ENCODE assay signal across 10 cellular contexts in the genomic region with DNA sequence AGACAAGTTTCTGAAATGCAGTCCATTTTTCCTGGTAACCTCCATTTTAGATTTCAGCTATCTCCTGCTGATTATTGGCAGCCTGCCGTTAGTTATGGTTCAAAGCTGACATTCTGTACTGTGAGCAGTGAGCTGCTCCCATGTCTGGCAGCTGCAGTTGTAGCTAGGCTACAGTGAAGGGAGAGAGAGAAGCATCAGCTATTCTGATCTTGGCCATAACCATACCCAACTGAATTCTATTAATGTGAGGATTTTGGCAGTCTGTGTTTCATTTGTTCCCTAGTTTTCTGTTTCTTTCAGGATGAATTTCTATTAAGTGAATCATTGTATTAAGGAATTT. TPM values are rescaled to one million over a fixed set of nuclear protein-coding genes. Genes with fewer than 3 reads are reported as not detected.
A peak's percentile ranks its signal among the peaks of the same experiment; 100 is the strongest.
DNase-seq lines count a peak whose midpoint lies in the region; ATAC-seq and TF ChIP-seq lines count a peak whose summit lies in the region.
"Had no signal": no experiment of that assay in that cellular context is flagged by ENCODE, and none has a peak within 500 bp of the region (broad histone marks: within the 10 kb centered on the region; RNA-seq: fewer than 3 reads in every experiment).

No MANE protein-coding gene starts in this region.

- DNase-seq in AG04450 (ENCODE audit: low read depth, low spot score) (peak; percentile 29), NCI-H2196 (lab: John Stamatoyannopoulos, UW; ENCODE audit: unreplicated experiment) (peak; percentile 68), epithelial cell of prostate (ENCODE audit: low read depth, low spot score) (no peak), NCI-H510A (lab: John Stamatoyannopoulos, UW) (no peak), epidermal melanocyte (ENCODE audit: insufficient read length, low spot score) (no peak), WERI-Rb-1 (no peak)
- DNase-seq: activated B cell treated with CpG ODN at 0.5 μM for 24 hours, Caco-2 had no signal

- H3K36me3 Mint-ChIP-seq in nephron (ENCODE audit: low read depth) = peaks cover 34% of the 10 kb centered on the region

- POLR2A ChIA-PET in AG04450 (lab: Yijun Ruan, JAX) = no interaction called here

- H3K27me3 Mint-ChIP-seq in nephron (ENCODE audit: low read depth) = no peaks in the 10 kb centered on the region
- H3K27me3 Mint-ChIP-seq: activated B cell treated with CpG ODN at 0.5 μM for 24 hours had no signal

- no peak for ATAC-seq in GM21526 (IDR thresholded peaks at IDR 0.05; ENCODE audit: low FRiP score, unreplicated experiment)

- H3K27me3 ChIP-seq in AG04450 (ENCODE audit: control insufficient read depth, insufficient read depth, low read length) = no peaks in the 10 kb centered on the region
- H3K27me3 ChIP-seq in WERI-Rb-1 (ENCODE audit: insufficient read depth, low read depth, severe bottlenecking) = no peaks in the 10 kb centered on the region

- no peaks in the 10 kb centered on the region for H3K36me3 ChIP-seq in WERI-Rb-1

- peak overlapping the region in 1 of 3 experiments; percentile 11 for H3K4me3 Mint-ChIP-seq in nephron
- H3K4me3 Mint-ChIP-seq: activated B cell treated with CpG ODN at 0.5 μM for 24 hours had no signal

- H3K4me3 ChIP-seq in AG04450 (ENCODE audit: low read depth, low read length) (no peak overlapping the region; the same call in 1 of the 2 replicates), WERI-Rb-1 (ENCODE audit: low read depth, low read length) (no peak overlapping the region)

- no peak for TF ChIP-seq CTCF in AG04450 (IDR thresholded peaks at IDR 0.05; ENCODE audit: low read depth, low read length)
- no peak for TF ChIP-seq CTCF in nephron (IDR thresholded peaks at IDR 0.05; ENCODE audit: unreplicated experiment in 3 of 3)
- no peak for TF ChIP-seq CTCF in WERI-Rb-1 (IDR thresholded peaks at IDR 0.05; ENCODE audit: low read depth, low read length)

- H3K9me3 Mint-ChIP-seq in nephron = no peaks in the 10 kb centered on the region
- H3K9me3 Mint-ChIP-seq: activated B cell treated with CpG ODN at 0.5 μM for 24 hours had no signal

- peaks cover 30% of the 10 kb centered on the region for H3K4me1 Mint-ChIP-seq in nephron

- H3K9me3 ChIP-seq in AG04450 (ENCODE audit: control insufficient read depth, insufficient read depth, low read length) (no peaks in the 10 kb centered on the region), WERI-Rb-1 (ENCODE audit: severe bottlenecking) (no peaks in the 10 kb centered on the region)
- H3K9me3 ChIP-seq: Caco-2 had no signal

- H3K27ac ChIP-seq in AG04450 (ENCODE audit: low read depth, low read length) = peak overlapping the region; percentile 53
- H3K27ac ChIP-seq in epithelial cell of prostate = peak overlapping the region; percentile 81
- no peak overlapping the region for H3K27ac ChIP-seq in WERI-Rb-1

- H3K27ac Mint-ChIP-seq in nephron = peak overlapping the region; percentile 61 to 91 (median 62)
- H3K27ac Mint-ChIP-seq: activated B cell treated with CpG ODN at 0.5 μM for 24 hours had no signal

- CTCF ChIA-PET in AG04450 (lab: Charles Lee) = interaction anchor here (0.6 kb wide), 1 partner anchor 236 kb away, joined by 3 read pairs; no protein-coding TSS in a partner anchor

RNA-seq across cellular contexts. Expression of a gene that starts 33.4 kb away (rescaled TPM):
- 23.3 and 23.4 TPM in 2 replicates for polyA plus RNA-seq in AG04450 (2011; rRNA removed)
- 33.5 and 38.3 TPM in 2 replicates for polyA minus RNA-seq in AG04450 (2011; rRNA and poly(A)+ RNA removed)

Comparison
In these comparisons a context has a peak if more than half of its experiments do, and no peak if none do; other contexts are left out.
1. DNase-seq: peak in AG04450 (single experiment) and NCI-H2196 (single experiment); none in epithelial cell of prostate (single experiment), NCI-H510A (single experiment), epidermal melanocyte (single experiment) and WERI-Rb-1 (single experiment).